ENCODE assay signal across 8 cellular contexts in genomic region chr19:6060600-6061391, GRCh38. TPM values are rescaled to one million over a fixed set of nuclear protein-coding genes. Genes with fewer than 3 reads are reported as not detected.
DNase-seq lines count a peak whose midpoint lies in the region; ATAC-seq, FAIRE-seq and TF ChIP-seq lines count a peak whose summit lies in the region.
"Had no signal": no experiment of that assay in that cellular context is flagged by ENCODE, and none has a peak within 500 bp of the region (broad histone marks: within the 10 kb centered on the region; RNA-seq: fewer than 3 reads in every experiment).

No MANE protein-coding gene starts in this region.

- no peaks in the 10 kb centered on the region for H3K9me3 Mint-ChIP-seq in activated T-helper 1 cell treated with anti-CD3 and anti-CD28 coated beads, Interleukin-12 subunit alpha, Interleukin-12 subunit beta, Interleukin-2, Interleukin-4 antibody, amounts not matched to agents 30 ng/mL and 10 ng/mL and 1 ng/mL, durations not matched to agents 14 hours and 24 hours and 36 hours
- H3K9me3 Mint-ChIP-seq in stimulated activated naive B cell treated with anti-CD40 and anti-IgM and Interleukin-4, amounts not matched to agents 10 μg/mL and 1 μg/mL and 100 μg/mL, for 72 hours: no peaks in the 10 kb centered on the region

- no peaks in the 10 kb centered on the region for H4K20me1 ChIP-seq in hepatocyte (ENCODE audit: insufficient read depth, poor library complexity, severe bottlenecking)

- H3K4me3 ChIP-seq in NB4 (ENCODE audit: low read depth, low read length) (no peak overlapping the region), hepatocyte (no peak overlapping the region)

- no peaks in the 10 kb centered on the region for H3K9me3 ChIP-seq in hepatocyte (ENCODE audit: low read depth)

- DNase-seq in NB4 (ENCODE audit: low read depth): peak; percentile 75
- no peak for DNase-seq in activated T-helper 1 cell treated with anti-CD3 and anti-CD28 coated beads, Interleukin-12 subunit alpha, Interleukin-12 subunit beta, Interleukin-2, Interleukin-4 antibody, amounts not matched to agents 30 ng/mL and 10 ng/mL and 1 ng/mL, durations not matched to agents 14 hours and 24 hours and 36 hours (ENCODE audit: low spot score)
- DNase-seq in hepatocyte (ENCODE audit: low spot score): peak; percentile 44
- DNase-seq in stimulated activated naive B cell treated with anti-CD40 and anti-IgM and Interleukin-4, amounts not matched to agents 10 μg/mL and 1 μg/mL and 100 μg/mL, for 72 hours: no peak
- DNase-seq in Ammon's horn (ENCODE audit: low spot score): no peak
- DNase-seq in D721Med (ENCODE audit: insufficient read length, low spot score): no peak

- 63% methylated on average over 20 of the region's 21 CpGs for WGBS in hepatocyte (ENCODE audit: low lambda C conversion rate, missing lambda C conversion rate)

- peaks cover 35% of the 10 kb centered on the region for H3K4me1 Mint-ChIP-seq in activated T-helper 1 cell treated with anti-CD3 and anti-CD28 coated beads, Interleukin-12 subunit alpha, Interleukin-12 subunit beta, Interleukin-2, Interleukin-4 antibody, amounts not matched to agents 30 ng/mL and 10 ng/mL and 1 ng/mL, durations not matched to agents 14 hours and 24 hours and 36 hours (ENCODE audit: low read depth)
- peaks cover 7 to 17% of the 10 kb centered on the region in 2 donors for H3K4me1 Mint-ChIP-seq in stimulated activated naive B cell treated with anti-CD40 and anti-IgM and Interleukin-4, amounts not matched to agents 10 μg/mL and 1 μg/mL and 100 μg/mL, for 72 hours

- H3K4me1 ChIP-seq in hepatocyte (ENCODE audit: insufficient read depth): peaks cover 18% of the 10 kb centered on the region

- peak overlapping the region; percentile 76 for H3K27ac Mint-ChIP-seq in activated T-helper 1 cell treated with anti-CD3 and anti-CD28 coated beads, Interleukin-12 subunit alpha, Interleukin-12 subunit beta, Interleukin-2, Interleukin-4 antibody, amounts not matched to agents 30 ng/mL and 10 ng/mL and 1 ng/mL, durations not matched to agents 14 hours and 24 hours and 36 hours
- H3K27ac Mint-ChIP-seq in stimulated activated naive B cell treated with anti-CD40 and anti-IgM and Interleukin-4, amounts not matched to agents 10 μg/mL and 1 μg/mL and 100 μg/mL, for 72 hours: peak overlapping the region; percentile 47

- H3K27me3 ChIP-seq in hepatocyte: no peaks in the 10 kb centered on the region

- intact Hi-C loops in activated T-helper 1 cell treated with anti-CD3 and anti-CD28 coated beads, Interleukin-12 subunit alpha, Interleukin-12 subunit beta, Interleukin-2, Interleukin-4 antibody, amounts not matched to agents 30 ng/mL and 10 ng/mL and 1 ng/mL, durations not matched to agents 14 hours and 24 hours and 36 hours (cut with micrococcal nuclease): no loop called here

- H3K4me3 Mint-ChIP-seq in activated T-helper 1 cell treated with anti-CD3 and anti-CD28 coated beads, Interleukin-12 subunit alpha, Interleukin-12 subunit beta, Interleukin-2, Interleukin-4 antibody, amounts not matched to agents 30 ng/mL and 10 ng/mL and 1 ng/mL, durations not matched to agents 14 hours and 24 hours and 36 hours: peak overlapping the region; percentile 58
- no peak overlapping the region for H3K4me3 Mint-ChIP-seq in stimulated activated naive B cell treated with anti-CD40 and anti-IgM and Interleukin-4, amounts not matched to agents 10 μg/mL and 1 μg/mL and 100 μg/mL, for 72 hours

- no peak overlapping the region for H2AFZ ChIP-seq in hepatocyte

- H3K27ac ChIP-seq in hepatocyte: no peak overlapping the region

- H3K9me2 ChIP-seq in hepatocyte (replicated peaks; ENCODE audit: insufficient read depth): no peaks in the 10 kb centered on the region

- H3K36me3 Mint-ChIP-seq in activated T-helper 1 cell treated with anti-CD3 and anti-CD28 coated beads, Interleukin-12 subunit alpha, Interleukin-12 subunit beta, Interleukin-2, Interleukin-4 antibody, amounts not matched to agents 30 ng/mL and 10 ng/mL and 1 ng/mL, durations not matched to agents 14 hours and 24 hours and 36 hours (ENCODE audit: low read depth): peaks cover 1% of the 10 kb centered on the region
- peaks cover 0 to 2% of the 10 kb centered on the region in 2 donors for H3K36me3 Mint-ChIP-seq in stimulated activated naive B cell treated with anti-CD40 and anti-IgM and Interleukin-4, amounts not matched to agents 10 μg/mL and 1 μg/mL and 100 μg/mL, for 72 hours

- TF ChIP-seq CTCF in NB4 (IDR thresholded peaks at IDR 0.05; ENCODE audit: low read depth, low read length) (no peak), hepatocyte (IDR thresholded peaks at IDR 0.05; ENCODE audit: poor library complexity) (no peak), D721Med (IDR thresholded peaks at IDR 0.05; ENCODE audit: insufficient read depth, missing control alignments) (no peak)

- no peaks in the 10 kb centered on the region for H3K27me3 Mint-ChIP-seq in activated T-helper 1 cell treated with anti-CD3 and anti-CD28 coated beads, Interleukin-12 subunit alpha, Interleukin-12 subunit beta, Interleukin-2, Interleukin-4 antibody, amounts not matched to agents 30 ng/mL and 10 ng/mL and 1 ng/mL, durations not matched to agents 14 hours and 24 hours and 36 hours (ENCODE audit: insufficient read depth)
- peaks cover 30 to 36% of the 10 kb centered on the region in 2 donors for H3K27me3 Mint-ChIP-seq in stimulated activated naive B cell treated with anti-CD40 and anti-IgM and Interleukin-4, amounts not matched to agents 10 μg/mL and 1 μg/mL and 100 μg/mL, for 72 hours

- no peak for FAIRE-seq in D721Med (lab: Jason Lieb, UNC)

- no peaks in the 10 kb centered on the region for H3K36me3 ChIP-seq in hepatocyte (replicated peaks; ENCODE audit: insufficient read depth, low read depth)

- H3K4me2 ChIP-seq in hepatocyte: no peak overlapping the region

- ATAC-seq in stimulated activated naive B cell treated with anti-CD40 and anti-IgM and Interleukin-4, amounts not matched to agents 10 μg/mL and 1 μg/mL and 100 μg/mL, for 72 hours (replicated peaks): no peak
- no peak for ATAC-seq in HG03520 (IDR thresholded peaks at IDR 0.05; ENCODE audit: unreplicated experiment)
- ATAC-seq: left colon had no signal

- TF ChIP-seq POLR2A in NB4 (IDR thresholded peaks at IDR 0.05; ENCODE audit: extremely low read depth, insufficient read length): no peak

- H3K79me2 ChIP-seq in hepatocyte: no peaks in the 10 kb centered on the region

RNA-seq across cellular contexts. Expression of gene RFX2, which starts 49.5 kb away (rescaled TPM):
- total RNA-seq in activated T-helper 1 cell treated with anti-CD3 and anti-CD28 coated beads, Interleukin-12 subunit alpha, Interleukin-12 subunit beta, Interleukin-2, Interleukin-4 antibody, amounts not matched to agents 30 ng/mL and 10 ng/mL and 1 ng/mL, durations not matched to agents 14 hours and 24 hours and 36 hours: 9.2 and 10.2 TPM in 2 replicates
- total RNA-seq in hepatocyte: 2.3 and 4.0 TPM in 2 replicates
- polyA plus RNA-seq in hepatocyte: 4.2 and 4.9 TPM in 2 replicates

Comparison
In these comparisons a context has a peak if more than half of its experiments do, and no peak if none do; other contexts are left out.
1. DNase-seq: peak in NB4 (single experiment) and hepatocyte (single experiment); none in activated T-helper 1 cell treated with anti-CD3 and anti-CD28 coated beads, Interleukin-12 subunit alpha, Interleukin-12 subunit beta, Interleukin-2, Interleukin-4 antibody, amounts not matched to agents 30 ng/mL and 10 ng/mL and 1 ng/mL, durations not matched to agents 14 hours and 24 hours and 36 hours (single experiment), stimulated activated naive B cell treated with anti-CD40 and anti-IgM and Interleukin-4, amounts not matched to agents 10 μg/mL and 1 μg/mL and 100 μg/mL, for 72 hours (single experiment), Ammon's horn (single experiment) and D721Med (single experiment).